In the genomic region with DNA sequence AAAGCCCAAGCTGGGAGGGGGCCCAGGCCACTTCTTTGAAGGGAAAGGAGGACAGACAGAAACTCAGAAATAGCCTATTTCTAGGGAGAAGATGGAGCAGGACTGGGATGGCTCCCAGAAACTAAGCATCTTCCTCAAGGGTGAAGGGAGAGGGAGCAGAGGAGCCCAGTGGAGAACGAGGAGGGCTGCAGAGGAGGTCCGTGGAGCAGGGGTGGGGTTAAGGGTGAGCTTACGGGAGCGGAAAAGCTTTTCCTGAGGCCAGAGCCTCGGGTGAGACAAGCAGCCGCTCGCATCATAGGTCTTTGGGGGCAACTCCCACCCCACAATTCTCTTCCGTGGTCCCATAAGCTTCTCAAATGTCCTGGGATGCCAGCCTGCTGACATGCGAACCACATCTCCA, we compare ENCODE assay signal across 20 cellular contexts.
"Had no signal": no experiment of that assay in that cellular context is flagged by ENCODE, and none has a peak within 500 bp of the region (broad histone marks: within the 10 kb centered on the region; RNA-seq: fewer than 3 reads in every experiment).

No MANE protein-coding gene starts in this region.

- H3K4me3 ChIP-seq: cardiac muscle cell, colonic mucosa, esophagus squamous epithelium, hepatocyte, psoas muscle, stomach, thoracic aorta had no signal

- H3K36me3 Mint-ChIP-seq: naive thymus-derived CD8-positive, alpha-beta T cell had no signal

- H3K9me3 Mint-ChIP-seq: naive thymus-derived CD8-positive, alpha-beta T cell had no signal

- ATAC-seq: foreskin keratinocyte; naive thymus-derived CD8-positive, alpha-beta T cell; sciatic nerve had no signal

- H3K36me3 ChIP-seq: cardiac muscle cell, colonic mucosa, esophagus squamous epithelium, stomach, thoracic aorta had no signal

- H3K9me3 ChIP-seq: colonic mucosa, esophagus squamous epithelium, psoas muscle, stomach, thoracic aorta had no signal

- H3K4me1 ChIP-seq: colonic mucosa, foreskin keratinocyte, parathyroid adenoma, psoas muscle had no signal

- H3K27me3 ChIP-seq: cardiac muscle cell, colonic mucosa, foreskin keratinocyte, hepatocyte had no signal

- DNase-seq: colonic mucosa; dermis blood vessel endothelial cell; esophagus squamous epithelium; foreskin keratinocyte; head of caudate nucleus; mammary epithelial cell; naive thymus-derived CD8-positive, alpha-beta T cell; nucleus accumbens; stimulated activated CD4-positive, alpha-beta T cell treated with anti-CD3 and anti-CD28 coated beads, Interleukin-2, amount 100 ng/mL, for 24 hours; stimulated activated CD4-positive, alpha-beta T cell treated with anti-CD3 and anti-CD28 coated beads, Interleukin-4, amount 100 ng/mL, for 4 hours; stimulated activated naive CD4-positive, alpha-beta T cell; stomach; substantia nigra; trophoblast cell had no signal

- H3K4me3 Mint-ChIP-seq: naive thymus-derived CD8-positive, alpha-beta T cell had no signal

- H3K27ac ChIP-seq: cardiac muscle cell, colonic mucosa, esophagus squamous epithelium, foreskin keratinocyte, hepatocyte, parathyroid adenoma, psoas muscle, stomach, thoracic aorta had no signal
